In genomic region chr3:17811633-17812032, GRCh38 we compare ENCODE assay signal across 21 cellular contexts.
"Had no signal": no experiment of that assay in that cellular context is flagged by ENCODE, and none has a peak within 500 bp of the region (broad histone marks: within the 10 kb centered on the region; RNA-seq: fewer than 3 reads in every experiment).

No MANE protein-coding gene starts in this region.

- H3K27me3 ChIP-seq: gastroesophageal sphincter, neural progenitor cell, ovary had no signal

- H3K27me3 Mint-ChIP-seq: dendritic cell treated with granulocyte-macrophage colony-stimulating factor and Interleukin-4, amounts not matched to agents 40 ng/mL and 50 ng/mL, for 4 days; stimulated activated naive CD8-positive, alpha-beta T cell treated with anti-CD3 and anti-CD28 coated beads, Interleukin-15, amount 100 ng/mL, for 72 hours; type B pancreatic cell had no signal

- H2AFZ ChIP-seq: neural progenitor cell had no signal

- H3K4me3 ChIP-seq: esophagus squamous epithelium, gastroesophageal sphincter, left ventricle myocardium inferior, lower lobe of right lung, neural progenitor cell, ovary had no signal

- H3K4me1 Mint-ChIP-seq: neural progenitor cell had no signal

- DNase-seq: effector memory CD8-positive, alpha-beta T cell; esophagus squamous epithelium; glutamatergic neuron; kidney; left cardiac atrium; left ventricle myocardium inferior; lower lobe of right lung; midbrain; nucleus accumbens; ovary; right cardiac atrium; stimulated activated CD4-positive, alpha-beta T cell treated with anti-CD3 and anti-CD28 coated beads, Interleukin-4, amount 100 ng/mL, for 1 hour; stimulated activated CD8-positive, alpha-beta memory T cell treated with anti-CD3 and anti-CD28 coated beads, Interleukin-4, amount 100 ng/mL, for 48 hours; stimulated activated naive CD8-positive, alpha-beta T cell treated with anti-CD3 and anti-CD28 coated beads, Interleukin-15, amount 100 ng/mL, for 72 hours had no signal

- H3K36me3 ChIP-seq: esophagus squamous epithelium, gastroesophageal sphincter, left ventricle myocardium inferior, lower lobe of right lung, neural progenitor cell, ovary had no signal

- H3K27ac ChIP-seq: esophagus squamous epithelium, gastroesophageal sphincter, left ventricle myocardium inferior, lower lobe of right lung, neural progenitor cell, ovary had no signal

- H3K36me3 Mint-ChIP-seq: memory B cell; natural killer cell treated with Interleukin-12 subunit alpha and Interleukin-12 subunit beta and Interleukin-15 and Interleukin-18, amount 100 ng/mL, for 72 hours; neural progenitor cell; stimulated activated effector memory CD8-positive, alpha-beta T cell treated with anti-CD3 and anti-CD28 coated beads, Interleukin-12 subunit alpha, Interleukin-12 subunit beta, amount 100 ng/mL, for 72 hours; type B pancreatic cell had no signal

- H3K9me3 ChIP-seq: esophagus squamous epithelium, gastroesophageal sphincter, left ventricle myocardium inferior, lower lobe of right lung, ovary had no signal

- H3K9ac ChIP-seq: neural progenitor cell had no signal

- H3K4me2 ChIP-seq: neural progenitor cell had no signal

- H3K4me3 Mint-ChIP-seq: dendritic cell treated with granulocyte-macrophage colony-stimulating factor and Interleukin-4, amounts not matched to agents 40 ng/mL and 50 ng/mL, for 4 days; effector memory CD8-positive, alpha-beta T cell; memory B cell; natural killer cell treated with Interleukin-12 subunit alpha and Interleukin-12 subunit beta and Interleukin-15 and Interleukin-18, amount 100 ng/mL, for 72 hours; neural progenitor cell; stimulated activated effector memory CD8-positive, alpha-beta T cell treated with anti-CD3 and anti-CD28 coated beads, Interleukin-12 subunit alpha, Interleukin-12 subunit beta, amount 100 ng/mL, for 72 hours; stimulated activated naive CD8-positive, alpha-beta T cell treated with anti-CD3 and anti-CD28 coated beads, Interleukin-15, amount 100 ng/mL, for 72 hours; type B pancreatic cell had no signal

- H3K9me3 Mint-ChIP-seq: dendritic cell treated with granulocyte-macrophage colony-stimulating factor and Interleukin-4, amounts not matched to agents 40 ng/mL and 50 ng/mL, for 4 days; effector memory CD8-positive, alpha-beta T cell; memory B cell; natural killer cell treated with Interleukin-12 subunit alpha and Interleukin-12 subunit beta and Interleukin-15 and Interleukin-18, amount 100 ng/mL, for 72 hours; stimulated activated effector memory CD8-positive, alpha-beta T cell treated with anti-CD3 and anti-CD28 coated beads, Interleukin-12 subunit alpha, Interleukin-12 subunit beta, amount 100 ng/mL, for 72 hours had no signal

- ATAC-seq: effector memory CD8-positive, alpha-beta T cell; gastroesophageal sphincter; left cardiac atrium; lower lobe of right lung; natural killer cell treated with Interleukin-12 subunit alpha and Interleukin-12 subunit beta and Interleukin-15 and Interleukin-18, amount 100 ng/mL, for 72 hours; right cardiac atrium; stimulated activated effector memory CD8-positive, alpha-beta T cell treated with anti-CD3 and anti-CD28 coated beads, Interleukin-12 subunit alpha, Interleukin-12 subunit beta, amount 100 ng/mL, for 72 hours; stimulated activated naive CD8-positive, alpha-beta T cell treated with anti-CD3 and anti-CD28 coated beads, Interleukin-15, amount 100 ng/mL, for 72 hours had no signal

- H3K4me1 ChIP-seq: esophagus squamous epithelium, gastroesophageal sphincter, lower lobe of right lung, neural progenitor cell had no signal

- H3K27ac Mint-ChIP-seq: dendritic cell treated with granulocyte-macrophage colony-stimulating factor and Interleukin-4, amounts not matched to agents 40 ng/mL and 50 ng/mL, for 4 days; effector memory CD8-positive, alpha-beta T cell; memory B cell; natural killer cell treated with Interleukin-12 subunit alpha and Interleukin-12 subunit beta and Interleukin-15 and Interleukin-18, amount 100 ng/mL, for 72 hours; neural progenitor cell; stimulated activated effector memory CD8-positive, alpha-beta T cell treated with anti-CD3 and anti-CD28 coated beads, Interleukin-12 subunit alpha, Interleukin-12 subunit beta, amount 100 ng/mL, for 72 hours; stimulated activated naive CD8-positive, alpha-beta T cell treated with anti-CD3 and anti-CD28 coated beads, Interleukin-15, amount 100 ng/mL, for 72 hours; type B pancreatic cell had no signal
